Comparison of ENCODE assay signal across 7 cellular contexts in genomic region chr13:39616087-39616694, GRCh38. TPM values are rescaled to one million over a fixed set of nuclear protein-coding genes. Genes with fewer than 3 reads are reported as not detected.
A peak's percentile ranks its signal among the peaks of the same experiment; 100 is the strongest.
DNase-seq lines count a peak whose midpoint lies in the region; ATAC-seq and TF ChIP-seq lines count a peak whose summit lies in the region.

No MANE protein-coding gene starts in this region.

- CTCF ChIA-PET in HEK293T (lab: Yijun Ruan, JAX): interaction anchor here (0.6 to 1.3 kb wide), 17 partner anchors 10 to 1763 kb away, joined by 3 to 14 read pairs (median 3); no protein-coding TSS in a partner anchor

- intact Hi-C loops in dorsolateral prefrontal cortex (cut with DNase I): loop anchor here (2.0 to 5.0 kb wide), 3 partner anchors 471 to 579 kb away; partner anchors contain the start of genes NHLRC3 (in 1 of the 2) and PROSER1 (in 1 of the 2)
- intact Hi-C loops in lower lobe of right lung (cut with DNase I): loop anchor here (10.0 kb wide), 1 partner anchor 561 kb away; no protein-coding TSS in a partner anchor

- ATAC-seq in lower lobe of right lung: peak; percentile 75 to 88

- H3K27ac ChIP-seq in dorsolateral prefrontal cortex (no peak overlapping the region), lower lobe of right lung (no peak overlapping the region), substantia nigra (ENCODE audit: low read depth, low read length, poor library complexity, severe bottlenecking) (no peak overlapping the region)

- H3K36me3 ChIP-seq in lower lobe of right lung: no peaks in the 10 kb centered on the region

- peak; percentile 84 for TF ChIP-seq CTCF in GM10266 (IDR thresholded peaks at IDR 0.05; ENCODE audit: control insufficient read depth, insufficient read depth, low read depth, missing control alignments)
- peak; percentile 78 to 97 (median 93) for TF ChIP-seq CTCF in dorsolateral prefrontal cortex (IDR thresholded peaks at IDR 0.05 in 54 of 56, conservative IDR thresholded peaks at IDR 0.05 in 2 of 56; ENCODE audit: low read depth in 1 of 56, partially characterized antibody in 56 of 56)
- peak; percentile 91 for TF ChIP-seq CTCF in lower lobe of right lung (IDR thresholded peaks at IDR 0.05)

- peaks cover 6% of the 10 kb centered on the region for H3K4me1 ChIP-seq in lower lobe of right lung

- no peak overlapping the region for H3K4me3 ChIP-seq in dorsolateral prefrontal cortex
- no peak overlapping the region for H3K4me3 ChIP-seq in lower lobe of right lung

- peak; percentile 76 for DNase-seq in GM10266 (ENCODE audit: extremely low spot score)
- peak; percentile 78 for DNase-seq in HEK293T (ENCODE audit: extremely low spot score)
- DNase-seq in NCI-H1930 (lab: John Stamatoyannopoulos, UW): peak; percentile 39 to 50
- peak; percentile 79 for DNase-seq in SW480 (ENCODE audit: low spot score)
- DNase-seq in dorsolateral prefrontal cortex: peak in 5 of 10 donors; percentile 21 to 66 (median 48)
- DNase-seq in lower lobe of right lung: no peak
- peak in 28 of 49 donors; percentile 0 to 63 (median 18) for DNase-seq in substantia nigra (lab: John Stamatoyannopoulos, UW)

- H3K27me3 ChIP-seq in dorsolateral prefrontal cortex (no peaks in the 10 kb centered on the region), lower lobe of right lung (ENCODE audit: low read depth) (no peaks in the 10 kb centered on the region)

- H3K9me3 ChIP-seq in lower lobe of right lung: no peaks in the 10 kb centered on the region

- POLR2A ChIA-PET in HEK293T (lab: Yijun Ruan, JAX): no interaction called here

TF ChIP-seq in HEK293T, 16 proteins besides CTCF, POLR2A, EP300 and RAD21:
- no peak for TF ChIP-seq FOXM1 (IDR thresholded peaks at IDR 0.05; ENCODE audit: borderline replicate concordance)
- no peak for TF ChIP-seq BHLHE40 (IDR thresholded peaks at IDR 0.05; ENCODE audit: borderline replicate concordance)
- TF ChIP-seq LEF1 (IDR thresholded peaks at IDR 0.05; ENCODE audit: borderline replicate concordance): no peak
- no peak for TF ChIP-seq ZNF384 (IDR thresholded peaks at IDR 0.05)
- no peak for TF ChIP-seq ELF4 (IDR thresholded peaks at IDR 0.05)
- TF ChIP-seq FOXK2 (IDR thresholded peaks at IDR 0.05): no peak
- TF ChIP-seq PKNOX1 (IDR thresholded peaks at IDR 0.05): no peak
- TF ChIP-seq HDGF (IDR thresholded peaks at IDR 0.05; ENCODE audit: borderline replicate concordance): no peak
- no peak for TF ChIP-seq SUZ12 (IDR thresholded peaks at IDR 0.05)
- no peak for TF ChIP-seq FOXA1 (IDR thresholded peaks at IDR 0.05)
- no peak for TF ChIP-seq NFRKB (IDR thresholded peaks at IDR 0.05)
- no peak for TF ChIP-seq SP1 (IDR thresholded peaks at IDR 0.05)
- no peak for TF ChIP-seq ARNT (IDR thresholded peaks at IDR 0.05)
- no peak for TF ChIP-seq CTBP1 (IDR thresholded peaks at IDR 0.05; ENCODE audit: borderline replicate concordance)
- no peak for TF ChIP-seq L3MBTL2 (conservative IDR thresholded peaks at IDR 0.05)
- no peak for TF ChIP-seq TARDBP (IDR thresholded peaks at IDR 0.05)

RNA-seq across cellular contexts. Expression of gene LHFPL6, which starts 13.2 kb away (rescaled TPM):
- total RNA-seq in dorsolateral prefrontal cortex: 10 to 100 TPM; 28.1 to 66.9 (median 45.5) TPM
- 68.7 TPM for total RNA-seq in lower lobe of right lung

RNA-seq across cellular contexts. Expression of gene COG6, which starts 39.3 kb away (rescaled TPM):
- total RNA-seq in dorsolateral prefrontal cortex (100 to 1,000 TPM in 1 of 120 experiments, 10 to 100 TPM in 119; 40.4 to 101 (median 63.2) TPM), lower lobe of right lung (28.6 TPM)
